Comparison of ENCODE assay signal across 20 cellular contexts in the genomic region with DNA sequence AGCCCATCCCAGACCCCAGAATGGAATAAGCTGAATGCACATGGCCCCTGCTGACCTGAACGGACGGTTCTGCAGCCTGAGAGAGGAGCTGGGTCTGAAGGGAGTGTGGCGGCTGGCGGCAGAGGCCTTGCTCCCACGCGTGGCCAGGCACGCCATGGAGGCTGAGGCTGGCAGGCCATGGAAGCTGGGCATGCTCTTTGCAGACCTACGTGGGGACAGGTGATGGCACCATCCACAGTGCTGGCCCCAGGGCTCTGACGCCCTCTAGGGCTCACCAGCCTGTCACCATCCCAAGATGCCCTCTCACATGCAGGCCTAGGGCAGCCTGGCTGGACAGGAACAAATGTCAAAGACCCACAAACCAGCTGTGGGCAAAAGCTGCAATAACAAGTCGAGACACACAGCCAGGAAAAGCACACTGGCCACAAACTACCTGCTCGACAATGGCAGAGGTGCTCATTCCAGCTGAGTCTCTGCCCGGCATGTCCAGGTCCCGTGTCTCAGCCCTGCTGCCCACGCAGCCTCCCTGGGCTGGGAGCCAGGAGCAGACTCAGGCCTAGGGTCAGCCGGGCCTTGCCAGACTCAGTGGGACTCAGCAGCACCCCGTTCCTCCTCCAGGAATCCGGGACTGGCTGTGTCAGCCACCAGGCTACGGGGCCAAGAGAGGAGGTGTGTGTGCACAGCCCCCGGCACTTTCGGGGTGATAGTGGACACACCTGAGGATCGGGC. TPM values are rescaled to one million over a fixed set of nuclear protein-coding genes. Genes with fewer than 3 reads are reported as not detected.
DNase-seq lines count a peak whose midpoint lies in the region; ATAC-seq and TF ChIP-seq lines count a peak whose summit lies in the region.
"Had no signal": no experiment of that assay in that cellular context is flagged by ENCODE, and none has a peak within 500 bp of the region (broad histone marks: within the 10 kb centered on the region; RNA-seq: fewer than 3 reads in every experiment).

No MANE protein-coding gene starts in this region.

- no peak for TF ChIP-seq RAD21 in IMR-90 (IDR thresholded peaks at IDR 0.05; ENCODE audit: low read length)

- H3K56ac ChIP-seq in IMR-90 (ENCODE audit: extremely low read depth, insufficient read depth, low read length) = no peak overlapping the region

- H3K36me3 ChIP-seq in IMR-90 (ENCODE audit: control insufficient read depth, insufficient read depth, low read length) (peaks cover 9% of the 10 kb centered on the region), endodermal cell (ENCODE audit: control insufficient read depth, insufficient read depth, low read length) (no peaks in the 10 kb centered on the region)
- H3K36me3 ChIP-seq: pancreas had no signal

- intact Hi-C loops in IMR-90 (cut with micrococcal nuclease) = no loop called here
- intact Hi-C loops in activated CD4-positive, alpha-beta memory T cell treated with anti-CD3 and anti-CD28 coated beads for 36 hours (cut with micrococcal nuclease) = no loop called here

- H2AFZ ChIP-seq in IMR-90 (replicated peaks; ENCODE audit: low read length, poor library complexity) = no peak overlapping the region

- H3K4me2 ChIP-seq in IMR-90 (ENCODE audit: low read depth, low read length) = no peak overlapping the region

- H2BK120ac ChIP-seq in IMR-90 (ENCODE audit: low read depth, low read length) = no peak overlapping the region

- H3K36me3 Mint-ChIP-seq in endodermal cell (ENCODE audit: low read depth) = peaks cover 9% of the 10 kb centered on the region
- H3K36me3 Mint-ChIP-seq in natural killer cell treated with Interleukin-12 subunit alpha and Interleukin-12 subunit beta and Interleukin-15 and Interleukin-18, amount 100 ng/mL, for 72 hours = no peaks in the 10 kb centered on the region
- H3K36me3 Mint-ChIP-seq in activated T-cell treated with anti-CD3 and anti-CD28 coated beads, Interleukin-2, amount 50 U/mL, for 72 hours (ENCODE audit: insufficient read depth in 2 of 2) = no peaks in the 10 kb centered on the region
- H3K36me3 Mint-ChIP-seq in activated CD4-positive, alpha-beta memory T cell treated with anti-CD3 and anti-CD28 coated beads for 36 hours = peaks cover 4% of the 10 kb centered on the region

- no peak overlapping the region for H4K5ac ChIP-seq in IMR-90 (ENCODE audit: low read depth, low read length)

- ATAC-seq in IMR-90 (ENCODE audit: low read depth) = no peak
- ATAC-seq in natural killer cell treated with Interleukin-12 subunit alpha and Interleukin-12 subunit beta and Interleukin-15 and Interleukin-18, amount 100 ng/mL, for 72 hours = peak; percentile 28 to 43
- ATAC-seq in GM21528 (IDR thresholded peaks at IDR 0.05; ENCODE audit: low FRiP score, unreplicated experiment) = no peak
- ATAC-seq in activated T-cell treated with anti-CD3 and anti-CD28 coated beads, Interleukin-2, amount 50 U/mL, for 72 hours (replicated peaks in 1 of 2) = no peak
- ATAC-seq: body of pancreas, pancreas had no signal

- H3K18ac ChIP-seq in IMR-90 (ENCODE audit: low read depth, low read length) = no peak overlapping the region

- H3K4ac ChIP-seq in IMR-90 (ENCODE audit: low read depth, low read length) = no peak overlapping the region

- H3K27ac Mint-ChIP-seq in endodermal cell = no peak overlapping the region
- H3K27ac Mint-ChIP-seq in natural killer cell treated with Interleukin-12 subunit alpha and Interleukin-12 subunit beta and Interleukin-15 and Interleukin-18, amount 100 ng/mL, for 72 hours = no peak overlapping the region
- no peak overlapping the region for H3K27ac Mint-ChIP-seq in activated T-cell treated with anti-CD3 and anti-CD28 coated beads, Interleukin-2, amount 50 U/mL, for 72 hours
- H3K27ac Mint-ChIP-seq in activated CD4-positive, alpha-beta memory T cell treated with anti-CD3 and anti-CD28 coated beads for 36 hours = no peak overlapping the region
- H3K27ac Mint-ChIP-seq: activated CD4-positive, alpha-beta T cell treated with anti-CD3 and anti-CD28 coated beads, Interleukin-2, amount 10 ng/mL, durations not matched to agents 7 days and 5 days had no signal

- no peak overlapping the region for H4K8ac ChIP-seq in IMR-90 (ENCODE audit: low read depth in 2 of 2, low read length in 2 of 2)

- H2BK15ac ChIP-seq in IMR-90 (ENCODE audit: low read depth, low read length) = no peak overlapping the region

- H3K4me3 Mint-ChIP-seq in endodermal cell = no peak overlapping the region
- H3K4me3 Mint-ChIP-seq in natural killer cell treated with Interleukin-12 subunit alpha and Interleukin-12 subunit beta and Interleukin-15 and Interleukin-18, amount 100 ng/mL, for 72 hours = no peak overlapping the region
- H3K4me3 Mint-ChIP-seq in activated T-cell treated with anti-CD3 and anti-CD28 coated beads, Interleukin-2, amount 50 U/mL, for 72 hours = no peak overlapping the region
- H3K4me3 Mint-ChIP-seq in activated CD4-positive, alpha-beta memory T cell treated with anti-CD3 and anti-CD28 coated beads for 36 hours = no peak overlapping the region
- H3K4me3 Mint-ChIP-seq: activated CD4-positive, alpha-beta T cell treated with anti-CD3 and anti-CD28 coated beads, Interleukin-2, amount 10 ng/mL, durations not matched to agents 7 days and 5 days had no signal

- no TSS peak for BruUV-seq in IMR-90 (replicated peaks; lab: Mats Ljungman, UMichigan)

- in situ Hi-C loops in IMR-90 (cut with MboI; ENCODE audit: low sequenced_read_pairs) = no loop called here

- peaks cover 0 to 19% of the 10 kb centered on the region in 2 experiments; a peak in 2 of 4 replicates for H3K79me1 ChIP-seq in IMR-90 (ENCODE audit: low read depth in 1 of 2, low read length in 2 of 2)

- DNase-seq in COLO668 (lab: John Stamatoyannopoulos, UW; ENCODE audit: unreplicated experiment) (peak; percentile 39), IMR-90 (no peak), endodermal cell (peak; percentile 62), COLO829 (ENCODE audit: low spot score) (no peak)
- DNase-seq in natural killer cell treated with Interleukin-12 subunit alpha and Interleukin-12 subunit beta and Interleukin-15 and Interleukin-18, amount 100 ng/mL, for 72 hours (ENCODE audit: low spot score) = no peak
- DNase-seq in activated T-cell treated with anti-CD3 and anti-CD28 coated beads, Interleukin-2, amount 50 U/mL, for 72 hours = no peak
- DNase-seq in activated CD4-positive, alpha-beta memory T cell treated with anti-CD3 and anti-CD28 coated beads for 36 hours = no peak
- DNase-seq: activated CD4-positive, alpha-beta T cell treated with anti-CD3 and anti-CD28 coated beads, Interleukin-2, amount 10 ng/mL, durations not matched to agents 7 days and 5 days; activated naive CD4-positive, alpha-beta T cell treated with anti-CD3 and anti-CD28 coated beads, Interleukin-2, amount 50 U/mL, for 16 hours; body of pancreas; dorsolateral prefrontal cortex; hypothalamus; kidney glomerular epithelial cell; NCI-H1417 treated with DMSO at 0.1 percent for 48 hours; NCI-H2227 treated with DMSO at 0.1 percent for 48 hours; pancreas; SJCRH30; T-helper 9 cell; transverse colon had no signal

- H3K14ac ChIP-seq in IMR-90 (replicated peaks; ENCODE audit: low read depth, low read length) = no peak overlapping the region

- no peaks in the 10 kb centered on the region for H3K27me3 Mint-ChIP-seq in endodermal cell (ENCODE audit: insufficient read depth)
- no peaks in the 10 kb centered on the region for H3K27me3 Mint-ChIP-seq in natural killer cell treated with Interleukin-12 subunit alpha and Interleukin-12 subunit beta and Interleukin-15 and Interleukin-18, amount 100 ng/mL, for 72 hours
- no peaks in the 10 kb centered on the region for H3K27me3 Mint-ChIP-seq in activated T-cell treated with anti-CD3 and anti-CD28 coated beads, Interleukin-2, amount 50 U/mL, for 72 hours (ENCODE audit: low read depth)
- H3K27me3 Mint-ChIP-seq in activated CD4-positive, alpha-beta memory T cell treated with anti-CD3 and anti-CD28 coated beads for 36 hours = no peaks in the 10 kb centered on the region
- H3K27me3 Mint-ChIP-seq: activated CD4-positive, alpha-beta T cell treated with anti-CD3 and anti-CD28 coated beads, Interleukin-2, amount 10 ng/mL, durations not matched to agents 7 days and 5 days had no signal

- peak overlapping the region; percentile 55 for H2AK9ac ChIP-seq in IMR-90 (replicated peaks; ENCODE audit: low read depth, low read length, poor library complexity)

- POLR2A ChIA-PET in IMR-90 (lab: Charles Lee; ENCODE audit: unreplicated experiment) = no interaction called here
- POLR2A ChIA-PET in activated CD4-positive, alpha-beta memory T cell treated with anti-CD3 and anti-CD28 coated beads for 36 hours (lab: Charles Lee) = no interaction called here

- H3K9me3 ChIP-seq in IMR-90 (ENCODE audit: control insufficient read depth, insufficient read depth, low read length) = no peaks in the 10 kb centered on the region
- no peaks in the 10 kb centered on the region for H3K9me3 ChIP-seq in endodermal cell (ENCODE audit: control insufficient read depth, low read length)
- H3K9me3 ChIP-seq: body of pancreas, pancreas, SJCRH30, transverse colon had no signal

- no peaks in the 10 kb centered on the region for H3K27me3 ChIP-seq in IMR-90 (ENCODE audit: control insufficient read depth, insufficient read depth, low read length)
- H3K27me3 ChIP-seq in endodermal cell (ENCODE audit: control insufficient read depth, insufficient read depth, low read length, poor library complexity, severe bottlenecking) = no peaks in the 10 kb centered on the region
- H3K27me3 ChIP-seq: body of pancreas, dorsolateral prefrontal cortex, pancreas, SJCRH30, transverse colon had no signal

- H3K27ac ChIP-seq in IMR-90 (ENCODE audit: insufficient read depth, low read length) = no peak overlapping the region
- no peak overlapping the region for H3K27ac ChIP-seq in endodermal cell (ENCODE audit: low read depth, low read length)
- H3K27ac ChIP-seq: body of pancreas, dorsolateral prefrontal cortex, pancreas, SJCRH30, transverse colon had no signal

- H3K4me1 ChIP-seq in IMR-90 (ENCODE audit: control insufficient read depth, insufficient read depth, low read length) (no peaks in the 10 kb centered on the region), endodermal cell (ENCODE audit: control insufficient read depth, insufficient read depth, low read length) (no peaks in the 10 kb centered on the region)
- H3K4me1 ChIP-seq: SJCRH30, transverse colon had no signal

- no peak for TF ChIP-seq POLR2A in IMR-90 (IDR thresholded peaks at IDR 0.05; ENCODE audit: low read depth, low read length)

- no peak overlapping the region for H2AK5ac ChIP-seq in IMR-90 (ENCODE audit: low read depth, low read length)

- H2BK20ac ChIP-seq in IMR-90 (ENCODE audit: low read depth, low read length) = no peak overlapping the region

- no peak overlapping the region for H2BK5ac ChIP-seq in IMR-90 (ENCODE audit: low read depth, low read length, poor library complexity, severe bottlenecking)

- H3K4me3 ChIP-seq in IMR-90 (ENCODE audit: insufficient read depth, low read depth, low read length) (no peak overlapping the region), endodermal cell (ENCODE audit: low read length) (no peak overlapping the region)
- H3K4me3 ChIP-seq: body of pancreas, dorsolateral prefrontal cortex, pancreas, SJCRH30, transverse colon had no signal

- no peak overlapping the region for H4K91ac ChIP-seq in IMR-90 (ENCODE audit: insufficient read depth, low read depth, low read length)

- dilution Hi-C loops in IMR-90 (cut with HindIII; ENCODE audit: low sequenced_read_pairs, unreplicated experiment) = no loop called here

- no peak overlapping the region for H3K9ac ChIP-seq in IMR-90 (ENCODE audit: low read depth, low read length)
- no peak overlapping the region for H3K9ac ChIP-seq in endodermal cell (ENCODE audit: extremely low read depth, low read length, poor library complexity, severe bottlenecking)

- H4K20me1 ChIP-seq in IMR-90 (ENCODE audit: insufficient read depth, low read length) = peaks cover 7% of the 10 kb centered on the region

- H3K9me3 Mint-ChIP-seq in endodermal cell = no peaks in the 10 kb centered on the region
- no peaks in the 10 kb centered on the region for H3K9me3 Mint-ChIP-seq in natural killer cell treated with Interleukin-12 subunit alpha and Interleukin-12 subunit beta and Interleukin-15 and Interleukin-18, amount 100 ng/mL, for 72 hours
- H3K9me3 Mint-ChIP-seq in activated T-cell treated with anti-CD3 and anti-CD28 coated beads, Interleukin-2, amount 50 U/mL, for 72 hours = no peaks in the 10 kb centered on the region
- H3K9me3 Mint-ChIP-seq in activated CD4-positive, alpha-beta memory T cell treated with anti-CD3 and anti-CD28 coated beads for 36 hours = no peaks in the 10 kb centered on the region
- H3K9me3 Mint-ChIP-seq: activated CD4-positive, alpha-beta T cell treated with anti-CD3 and anti-CD28 coated beads, Interleukin-2, amount 10 ng/mL, durations not matched to agents 7 days and 5 days had no signal

- 0 out of 2 replicates have a peak, but pooled peaks cover 5% of the 10 kb centered on the region for H3K9me1 ChIP-seq in IMR-90 (ENCODE audit: insufficient read depth, low read length)

- CTCF ChIA-PET in IMR-90 (lab: Yijun Ruan, JAX) = interaction anchor here (0.5 kb wide), 1 partner anchor 11 kb away, joined by 3 read pairs; no protein-coding TSS in a partner anchor
- CTCF ChIA-PET in activated CD4-positive, alpha-beta memory T cell treated with anti-CD3 and anti-CD28 coated beads for 36 hours (lab: Charles Lee) = interaction anchor here (1.6 kb wide), 1 partner anchor 102 kb away, joined by 4 read pairs; no protein-coding TSS in a partner anchor

- no peak overlapping the region for H3K23ac ChIP-seq in IMR-90 (ENCODE audit: low read depth, low read length)

- 91% methylated on average over 8 of the region's 21 CpGs; no CpG with 5 or more reads in 1 of the 2 experiments for WGBS in IMR-90 (ENCODE audit: extremely low coverage in 2 of 2, insufficient read length in 1 of 2), 2 experiments
- WGBS in endodermal cell (ENCODE audit: insufficient coverage in 1 of 2, insufficient read length in 1 of 2), 2 experiments = 93 to 94% methylated on average over 17 to 21 of the region's 21 CpGs

- H3K4me1 Mint-ChIP-seq in endodermal cell = no peaks in the 10 kb centered on the region
- H3K4me1 Mint-ChIP-seq in natural killer cell treated with Interleukin-12 subunit alpha and Interleukin-12 subunit beta and Interleukin-15 and Interleukin-18, amount 100 ng/mL, for 72 hours (ENCODE audit: low read depth in 2 of 2) = peaks cover 6 to 15% of the 10 kb centered on the region in 2 donors
- H3K4me1 Mint-ChIP-seq in activated T-cell treated with anti-CD3 and anti-CD28 coated beads, Interleukin-2, amount 50 U/mL, for 72 hours (ENCODE audit: low read depth) = peaks cover 4% of the 10 kb centered on the region
- H3K4me1 Mint-ChIP-seq in activated CD4-positive, alpha-beta memory T cell treated with anti-CD3 and anti-CD28 coated beads for 36 hours (ENCODE audit: low read depth) = no peaks in the 10 kb centered on the region
- H3K4me1 Mint-ChIP-seq: activated CD4-positive, alpha-beta T cell treated with anti-CD3 and anti-CD28 coated beads, Interleukin-2, amount 10 ng/mL, durations not matched to agents 7 days and 5 days had no signal

- no peak for TF ChIP-seq CTCF in IMR-90 (conservative IDR thresholded peaks at IDR 0.05; ENCODE audit: low read depth, low read length)
- peak; percentile 42 for TF ChIP-seq CTCF in endodermal cell (conservative IDR thresholded peaks at IDR 0.05)

RNA-seq across cellular contexts. Expression of a gene that starts 19.7 kb away (rescaled TPM):
- 31.4 and 43.9 TPM in 2 replicates for total RNA-seq in IMR-90 (2012; rRNA removed)
- polyA plus RNA-seq in IMR-90 (2012; rRNA removed) = 33.9 and 37.4 TPM in 2 replicates
- 41.8 and 43.5 TPM in 2 replicates for polyA plus RNA-seq in IMR-90 (2012; cell fraction: cytosol; rRNA removed)
- 99.5 and 153 TPM in 2 replicates for polyA plus RNA-seq in IMR-90 (2012; cell fraction: nucleus; rRNA removed; ENCODE audit: low replicate concordance)
- total RNA-seq in endodermal cell = 10 to 100 TPM; 21.8 to 26.9 TPM
- 29.0 TPM for polyA plus RNA-seq in endodermal cell (2013, experiment 1 of 2)
- polyA plus RNA-seq in endodermal cell (2013, experiment 2 of 2) = 27.7 TPM
- total RNA-seq in natural killer cell treated with Interleukin-12 subunit alpha and Interleukin-12 subunit beta and Interleukin-15 and Interleukin-18, amount 100 ng/mL, for 72 hours = 10 to 100 TPM; 42.3 to 52.9 TPM
- 10 to 100 TPM; 25.8 to 28.8 TPM for total RNA-seq in activated T-cell treated with anti-CD3 and anti-CD28 coated beads, Interleukin-2, amount 50 U/mL, for 72 hours
- total RNA-seq in activated CD4-positive, alpha-beta memory T cell treated with anti-CD3 and anti-CD28 coated beads for 36 hours = 10 to 100 TPM; 38.5 to 39.5 TPM
- total RNA-seq: SJCRH30 had no signal

RNA-seq across cellular contexts. Expression of a gene that starts 32.8 kb away (rescaled TPM):
- total RNA-seq in IMR-90 (2012; rRNA removed) = 12.4 and 13.3 TPM in 2 replicates
- 16.4 and 16.7 TPM in 2 replicates for polyA plus RNA-seq in IMR-90 (2012; rRNA removed)
- polyA plus RNA-seq in IMR-90 (2012; cell fraction: cytosol; rRNA removed) = 13.5 and 19.0 TPM in 2 replicates
- 44.2 and 86.6 TPM in 2 replicates for polyA plus RNA-seq in IMR-90 (2012; cell fraction: nucleus; rRNA removed; ENCODE audit: low replicate concordance)
- total RNA-seq in endodermal cell = 10 to 100 TPM; 37.0 to 44.5 TPM
- polyA plus RNA-seq in endodermal cell (2013, experiment 1 of 2) = 23.9 TPM
- polyA plus RNA-seq in endodermal cell (2013, experiment 2 of 2) = 21.8 TPM
- total RNA-seq in natural killer cell treated with Interleukin-12 subunit alpha and Interleukin-12 subunit beta and Interleukin-15 and Interleukin-18, amount 100 ng/mL, for 72 hours = 10 to 100 TPM; 43.4 to 76.5 TPM
- total RNA-seq in activated T-cell treated with anti-CD3 and anti-CD28 coated beads, Interleukin-2, amount 50 U/mL, for 72 hours = 10 to 100 TPM; 31.3 to 34.5 TPM
- 10 to 100 TPM; 25.5 to 27.4 TPM for total RNA-seq in activated CD4-positive, alpha-beta memory T cell treated with anti-CD3 and anti-CD28 coated beads for 36 hours

RNA-seq across cellular contexts. Expression of a gene that starts 46.6 kb away (rescaled TPM):
- total RNA-seq in IMR-90 (2012; rRNA removed) (15.3 and 15.6 TPM in 2 replicates), endodermal cell (100 to 1,000 TPM; 117 to 121 TPM)
- 32.2 and 35.1 TPM in 2 replicates for polyA plus RNA-seq in IMR-90 (2012; rRNA removed)
- polyA plus RNA-seq in IMR-90 (2012; cell fraction: cytosol; rRNA removed) = 21.8 and 38.1 TPM in 2 replicates
- 145 and 229 TPM in 2 replicates for polyA plus RNA-seq in IMR-90 (2012; cell fraction: nucleus; rRNA removed; ENCODE audit: low replicate concordance)
- polyA plus RNA-seq in endodermal cell (2013, experiment 1 of 2) = 83.2 TPM
- 79.9 TPM for polyA plus RNA-seq in endodermal cell (2013, experiment 2 of 2)
- total RNA-seq in natural killer cell treated with Interleukin-12 subunit alpha and Interleukin-12 subunit beta and Interleukin-15 and Interleukin-18, amount 100 ng/mL, for 72 hours = 10 to 100 TPM; 24.9 to 26.3 TPM
- total RNA-seq in activated T-cell treated with anti-CD3 and anti-CD28 coated beads, Interleukin-2, amount 50 U/mL, for 72 hours = 10 to 100 TPM; 36.5 to 44.9 TPM
- 10 to 100 TPM; 32.3 to 36.6 TPM for total RNA-seq in activated CD4-positive, alpha-beta memory T cell treated with anti-CD3 and anti-CD28 coated beads for 36 hours

Comparison
In these comparisons a context has a peak if more than half of its experiments do, and no peak if none do; other contexts are left out.
1. DNase-seq: peak in COLO668 (single experiment) and endodermal cell (single experiment); none in IMR-90 (single experiment), natural killer cell treated with Interleukin-12 subunit alpha and Interleukin-12 subunit beta and Interleukin-15 and Interleukin-18, amount 100 ng/mL, for 72 hours (single experiment), COLO829 (single experiment), activated T-cell treated with anti-CD3 and anti-CD28 coated beads, Interleukin-2, amount 50 U/mL, for 72 hours (0 of 2) and activated CD4-positive, alpha-beta memory T cell treated with anti-CD3 and anti-CD28 coated beads for 36 hours (single experiment).
2. ATAC-seq: peak in natural killer cell treated with Interleukin-12 subunit alpha and Interleukin-12 subunit beta and Interleukin-15 and Interleukin-18, amount 100 ng/mL, for 72 hours (2 of 2); none in IMR-90 (single experiment), GM21528 (single experiment) and activated T-cell treated with anti-CD3 and anti-CD28 coated beads, Interleukin-2, amount 50 U/mL, for 72 hours (0 of 2).